Comparison of ENCODE assay signal across 14 cellular contexts in genomic region chr2:37366773-37367172, GRCh38.
DNase-seq lines count a peak whose midpoint lies in the region.
"Had no signal": no experiment of that assay in that cellular context is flagged by ENCODE, and none has a peak within 500 bp of the region (broad histone marks: within the 10 kb centered on the region; RNA-seq: fewer than 3 reads in every experiment).

No MANE protein-coding gene starts in this region.

- intact Hi-C loops in head of caudate nucleus (cut with DNase I) = no loop called here

- peak; percentile 13 for DNase-seq in stimulated activated naive CD4-positive, alpha-beta T cell treated with Interleukin-2 at 50 U/mL for 16 hours (lab: John Stamatoyannopoulos, UW)
- DNase-seq in stimulated activated naive CD4-positive, alpha-beta T cell (lab: John Stamatoyannopoulos, UW) = no peak
- DNase-seq in SIG-M5 treated with dmso at 0.1 percent for 504 hours (lab: John Stamatoyannopoulos, UW; ENCODE audit: unreplicated experiment) = peak; percentile 81
- DNase-seq in head of caudate nucleus = peak in 27 of 42 donors; percentile 4 to 73 (median 30)
- DNase-seq in NCI-H748 (lab: John Stamatoyannopoulos, UW; ENCODE audit: unreplicated experiment) = no peak
- DNase-seq in SW 1271 (lab: John Stamatoyannopoulos, UW) = no peak
- DNase-seq in NCI-H187 (lab: John Stamatoyannopoulos, UW) = no peak
- DNase-seq in DMS153 treated with DMSO at 0.1 percent for 48 hours (lab: John Stamatoyannopoulos, UW; ENCODE audit: unreplicated experiment) = no peak
- DNase-seq: C1 segment of cervical spinal cord, heart right ventricle, left cardiac atrium, NCI-H1048, PC-3, T-cell had no signal

Comparison
In these comparisons a context has a peak if more than half of its experiments do, and no peak if none do; other contexts are left out.
1. DNase-seq: peak in stimulated activated naive CD4-positive, alpha-beta T cell treated with Interleukin-2 at 50 U/mL for 16 hours (single experiment), SIG-M5 treated with dmso at 0.1 percent for 504 hours (single experiment) and head of caudate nucleus (27 of 42); none in stimulated activated naive CD4-positive, alpha-beta T cell (0 of 6), NCI-H748 (single experiment), SW 1271 (0 of 2), NCI-H187 (0 of 2) and DMS153 treated with DMSO at 0.1 percent for 48 hours (single experiment).